9 cellular contexts compared by ENCODE assay signal in the genomic region with DNA sequence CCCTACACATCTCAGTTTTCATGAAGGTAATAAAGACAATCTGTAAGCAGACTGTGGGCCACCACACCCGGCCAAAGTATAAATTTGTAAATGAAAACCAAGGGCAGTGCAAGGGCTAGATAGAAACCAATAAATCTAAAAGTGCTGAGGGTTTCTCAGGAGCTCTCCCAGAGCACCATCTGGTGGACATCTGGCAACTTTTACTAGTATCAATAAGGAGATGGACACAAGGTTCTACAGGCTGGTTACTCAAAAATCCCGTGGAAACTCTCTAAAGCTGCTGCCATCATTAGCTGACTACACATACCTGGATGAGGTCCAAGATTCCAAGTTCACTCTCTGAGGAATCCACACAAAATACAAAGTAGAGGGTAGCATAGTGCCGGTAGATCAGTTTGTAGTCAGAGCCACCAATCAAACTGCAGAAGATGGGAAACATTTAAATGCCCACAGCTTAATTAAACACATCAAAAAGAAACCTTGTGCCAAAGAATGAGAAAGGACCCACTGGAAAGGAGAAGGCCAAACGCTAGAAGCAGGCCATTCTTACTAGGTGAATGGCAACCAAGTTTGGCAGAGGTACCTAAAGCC. TPM values are rescaled to one million over a fixed set of nuclear protein-coding genes. Genes with fewer than 3 reads are reported as not detected.
DNase-seq lines count a peak whose midpoint lies in the region; ATAC-seq and TF ChIP-seq lines count a peak whose summit lies in the region.
"Had no signal": no experiment of that assay in that cellular context is flagged by ENCODE, and none has a peak within 500 bp of the region (broad histone marks: within the 10 kb centered on the region; RNA-seq: fewer than 3 reads in every experiment).

No MANE protein-coding gene starts in this region.

- H3K4me3 ChIP-seq in GM12864 (ENCODE audit: low read depth, low read length) = no peak overlapping the region
- H3K4me3 ChIP-seq in neutrophil (ENCODE audit: low read depth in 1 of 2, low read length in 1 of 2) = no peak overlapping the region
- H3K4me3 ChIP-seq: thoracic aorta had no signal

- peaks cover 29% of the 10 kb centered on the region for H3K36me3 ChIP-seq in neutrophil

- no TSS peak for BruUV-seq in MCF 10A (replicated peaks; lab: Mats Ljungman, UMichigan)

- ATAC-seq in GM18858 (IDR thresholded peaks at IDR 0.05; ENCODE audit: unreplicated experiment) = no peak

- H3K27ac Mint-ChIP-seq in MCF 10A (ENCODE audit: low read depth, unreplicated experiment) = no peak overlapping the region

- H3K36me3 Mint-ChIP-seq in MCF 10A (ENCODE audit: insufficient read depth, unreplicated experiment) = peaks cover 59% of the 10 kb centered on the region

- peaks cover 43 to 52% of the 10 kb centered on the region in 2 experiments for H3K4me1 ChIP-seq in neutrophil (ENCODE audit: control insufficient read depth in 1 of 2, insufficient read depth in 1 of 2, low read depth in 1 of 2, low read length in 1 of 2)

- TF ChIP-seq CTCF in GM12864 (IDR thresholded peaks at IDR 0.05; ENCODE audit: low read depth, low read length, missing control alignments) (peak; percentile 42), MCF 10A (IDR thresholded peaks at IDR 0.05; ENCODE audit: unreplicated experiment) (peak; percentile 51), neutrophil (IDR thresholded peaks at IDR 0.05) (peak; percentile 27)

- no peaks in the 10 kb centered on the region for H3K4me1 Mint-ChIP-seq in MCF 10A (ENCODE audit: insufficient read depth, unreplicated experiment)

- H3K27me3 Mint-ChIP-seq in MCF 10A (ENCODE audit: insufficient read depth, unreplicated experiment) = no peaks in the 10 kb centered on the region

- no peaks in the 10 kb centered on the region for H3K27me3 ChIP-seq in neutrophil

- DNase-seq in GM12864 (ENCODE audit: low read depth) (no peak), MV-4-11 (lab: John Stamatoyannopoulos, UW) (peak; percentile 40), MCF 10A (ENCODE audit: unreplicated experiment) (peak; percentile 70), iPS-NIHi11 (ENCODE audit: low spot score) (no peak), NCI-H1048 (lab: John Stamatoyannopoulos, UW) (no peak), GDM1 (lab: John Stamatoyannopoulos, UW) (no peak)

- no peaks in the 10 kb centered on the region for H3K9me3 ChIP-seq in neutrophil
- H3K9me3 ChIP-seq: thoracic aorta had no signal

- H3K27ac ChIP-seq in neutrophil = peak overlapping the region; percentile 30
- H3K27ac ChIP-seq: thoracic aorta had no signal

- H3K9me3 Mint-ChIP-seq in MCF 10A (ENCODE audit: unreplicated experiment) = no peaks in the 10 kb centered on the region

- intact Hi-C loops in MCF 10A (cut with micrococcal nuclease) = loop anchor here (1.0 kb wide), 1 partner anchor 128 kb away; no protein-coding TSS in a partner anchor

- POLR2A ChIA-PET in MCF 10A (lab: Yijun Ruan, JAX) = interaction anchor here (0.6 to 1.9 kb wide), 6 partner anchors 11 to 1024 kb away, joined by 3 to 7 read pairs (median 4); no protein-coding TSS in a partner anchor

- CTCF ChIA-PET in MCF 10A (lab: Yijun Ruan, JAX) = interaction anchor here (0.5 to 6.0 kb wide), 27 partner anchors 9 to 268 kb away, joined by 3 to 93 read pairs (median 5); no protein-coding TSS in a partner anchor

- H3K4me3 Mint-ChIP-seq in MCF 10A (ENCODE audit: unreplicated experiment) = no peak overlapping the region

RNA-seq across cellular contexts. Expression of gene AP3S2, which starts 5.5 kb away (rescaled TPM):
- 38.4 and 39.5 TPM in 2 replicates for total RNA-seq in MCF 10A (2022)

RNA-seq across cellular contexts. Expression of gene ARPIN, which starts 24.4 kb away (rescaled TPM):
- 7.1 and 9.9 TPM in 2 replicates for total RNA-seq in MCF 10A (2022)

Comparison
In these comparisons a context has a peak if more than half of its experiments do, and no peak if none do; other contexts are left out.
1. DNase-seq: peak in MV-4-11 (single experiment) and MCF 10A (single experiment); none in GM12864 (single experiment), iPS-NIHi11 (single experiment), NCI-H1048 (single experiment) and GDM1 (single experiment).
2. Peak in every context shown above with its lines, with median percentiles within 50 percentile points of each other: CTCF ChIP-seq.